Comparison of ENCODE assay signal across 1 cellular context in genomic region chr16:31076319-31076718, GRCh38.
TF ChIP-seq lines count a peak whose summit lies in the region.

No MANE protein-coding gene starts in this region.

TF ChIP-seq in GM23338, 12 proteins besides CTCF, POLR2A, EP300 and RAD21 (continued from another document):
- no peak for TF ChIP-seq CREB1 (CRISPR knock-in tag; IDR thresholded peaks at IDR 0.05; ENCODE audit: low read depth)
- TF ChIP-seq POLR2AphosphoS5 (IDR thresholded peaks at IDR 0.05; ENCODE audit: low read depth) = no peak
- no peak for TF ChIP-seq JUNB (IDR thresholded peaks at IDR 0.05; ENCODE audit: unreplicated experiment)
- TF ChIP-seq ZNF331 (CRISPR knock-in tag; IDR thresholded peaks at IDR 0.05; ENCODE audit: low read depth) = no peak
- TF ChIP-seq ZNF462 (CRISPR knock-in tag; IDR thresholded peaks at IDR 0.05) = no peak
- TF ChIP-seq ZNF114 (CRISPR knock-in tag; IDR thresholded peaks at IDR 0.05) = no peak
- no peak for TF ChIP-seq EZH2 (IDR thresholded peaks at IDR 0.05; ENCODE audit: low read depth, unreplicated experiment)
- no peak for TF ChIP-seq NANOG (IDR thresholded peaks at IDR 0.05; ENCODE audit: borderline replicate concordance)
- no peak for TF ChIP-seq EZH2phosphoT487 (IDR thresholded peaks at IDR 0.05; ENCODE audit: unreplicated experiment)
- no peak for TF ChIP-seq REST (IDR thresholded peaks at IDR 0.05; ENCODE audit: unreplicated experiment)
TF ChIP-seq in GM23338: peak in this region for 0.
